In the genomic region with DNA sequence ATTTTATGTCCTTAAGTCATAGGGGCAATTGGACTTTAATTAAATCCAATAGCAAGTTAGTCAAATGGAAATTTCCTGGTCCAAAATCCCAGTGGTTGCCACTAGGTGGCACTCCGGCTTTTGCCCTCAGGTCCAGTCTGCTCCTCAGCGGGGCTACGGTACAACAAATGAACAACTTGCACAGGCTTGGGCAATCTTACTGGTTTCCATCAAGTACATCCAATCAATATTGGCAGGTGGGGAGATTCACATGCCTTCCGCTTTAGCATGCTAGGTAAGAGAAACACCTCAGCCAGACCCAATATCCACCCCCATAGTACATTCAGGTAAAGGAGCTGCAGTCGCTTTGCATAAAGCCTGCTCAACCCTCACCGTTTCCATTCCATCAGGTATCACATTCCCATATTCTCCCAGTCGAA, we compare ENCODE assay signal across 8 cellular contexts. TPM values are rescaled to one million over a fixed set of nuclear protein-coding genes. Genes with fewer than 3 reads are reported as not detected.
A peak's percentile ranks its signal among the peaks of the same experiment; 100 is the strongest.
DNase-seq lines count a peak whose midpoint lies in the region; ATAC-seq and TF ChIP-seq lines count a peak whose summit lies in the region.

No MANE protein-coding gene starts in this region.

- H3K27ac Mint-ChIP-seq in natural killer cell, result no peak overlapping the region

- H3K4me1 ChIP-seq in OCI-LY3 (ENCODE audit: low read length), result peaks cover 13% of the 10 kb centered on the region; the same call in 1 of the 2 replicates

- ATAC-seq in natural killer cell (peak; percentile 82 to 94 (median 89)), GM19035 (IDR thresholded peaks at IDR 0.05; ENCODE audit: unreplicated experiment) (no peak)

- DNase-seq in COLO829 (ENCODE audit: low spot score), result peak; percentile 55
- DNase-seq in HK-2 (ENCODE audit: unreplicated experiment), result peak; percentile 47
- DNase-seq in activated T-cell treated with anti-CD3 and anti-CD28 coated beads for 1 hour (ENCODE audit: low read depth), result peak; percentile 64
- peak; percentile 79 to 86 for DNase-seq in erythroblast (lab: John Stamatoyannopoulos, UW)
- peak; percentile 71 for DNase-seq in natural killer cell
- DNase-seq in stimulated activated naive CD4-positive, alpha-beta T cell treated with Interleukin-2 at 50 U/mL for 16 hours (lab: John Stamatoyannopoulos, UW), result peak; percentile 59

- no peak overlapping the region for H3K4me3 ChIP-seq in OCI-LY3 (ENCODE audit: low read length)

- H2AFZ ChIP-seq in OCI-LY3 (ENCODE audit: low read depth, low read length), result no peak overlapping the region

- H3K9ac ChIP-seq in OCI-LY3 (ENCODE audit: low read length), result no peak overlapping the region

- H3K27me3 ChIP-seq in OCI-LY3 (ENCODE audit: low read depth, low read length), result no peaks in the 10 kb centered on the region

- intact Hi-C loops in natural killer cell (cut with micrococcal nuclease), result loop anchor here (1.0 to 5.0 kb wide), 2 partner anchors 134 to 183 kb away; no protein-coding TSS in a partner anchor

- peaks cover 9 to 11% of the 10 kb centered on the region in 2 donors for H3K4me1 Mint-ChIP-seq in natural killer cell

- no peak overlapping the region for H3K4me2 ChIP-seq in OCI-LY3 (ENCODE audit: low read length)

- TF ChIP-seq POLR2A in erythroblast (IDR thresholded peaks at IDR 0.05; ENCODE audit: low read length), result no peak

- no peaks in the 10 kb centered on the region for H3K36me3 ChIP-seq in OCI-LY3 (replicated peaks; ENCODE audit: low read depth, low read length)

- no peak overlapping the region for H3K4me3 Mint-ChIP-seq in natural killer cell

- no peaks in the 10 kb centered on the region for H3K9me3 ChIP-seq in OCI-LY3 (ENCODE audit: insufficient read depth, low read length)

- TF ChIP-seq CTCF in OCI-LY3 (IDR thresholded peaks at IDR 0.05; ENCODE audit: low read depth, low read length) (peak; percentile 96), natural killer cell (IDR thresholded peaks at IDR 0.05) (peak; percentile 86)

- H3K27ac ChIP-seq in OCI-LY3 (ENCODE audit: low read length), result no peak overlapping the region

- peaks cover 4% of the 10 kb centered on the region; the same call in 1 of the 2 replicates for H4K20me1 ChIP-seq in OCI-LY3 (ENCODE audit: insufficient read depth, low read length)

- H3K9me3 Mint-ChIP-seq in natural killer cell, result no peaks in the 10 kb centered on the region

- H3K79me2 ChIP-seq in OCI-LY3 (ENCODE audit: low read length), result no peaks in the 10 kb centered on the region

- H3K36me3 Mint-ChIP-seq in natural killer cell, result no peaks in the 10 kb centered on the region

- H3K27me3 Mint-ChIP-seq in natural killer cell (ENCODE audit: low read depth in 2 of 2), result no peaks in the 10 kb centered on the region

RNA-seq across cellular contexts. Expression of gene MXD3, which starts 6.3 kb away (rescaled TPM):
- 10 to 100 TPM; 10.9 to 15.0 (median 15.0) TPM for total RNA-seq in natural killer cell

RNA-seq across cellular contexts. Expression of gene PRELID1, which starts 14.4 kb away (rescaled TPM):
- total RNA-seq in natural killer cell, result 10 to 100 TPM; 76.6 to 99.3 (median 91.6) TPM

RNA-seq across cellular contexts. Expression of gene RAB24, which starts 14.4 kb away (rescaled TPM):
- total RNA-seq in natural killer cell, result 10 to 100 TPM; 42.5 to 55.4 (median 49.5) TPM

RNA-seq across cellular contexts. Expression of gene LMAN2, which starts 33.5 kb away (rescaled TPM):
- 100 to 1,000 TPM; 112 to 124 (median 114) TPM for total RNA-seq in natural killer cell

RNA-seq across cellular contexts. Expression of gene RGS14, which starts 39.8 kb away (rescaled TPM):
- total RNA-seq in natural killer cell, result 10 to 100 TPM; 57.3 to 87.0 (median 66.1) TPM
